9 cellular contexts compared by ENCODE assay signal in genomic region chr14:94681300-94682060, GRCh38.
DNase-seq lines count a peak whose midpoint lies in the region; ATAC-seq, FAIRE-seq and TF ChIP-seq lines count a peak whose summit lies in the region.
"Had no signal": no experiment of that assay in that cellular context is flagged by ENCODE, and none has a peak within 500 bp of the region (broad histone marks: within the 10 kb centered on the region; RNA-seq: fewer than 3 reads in every experiment).

No MANE protein-coding gene starts in this region.

- in situ Hi-C loops in gastrocnemius medialis (cut with MboI; ENCODE audit: low sequenced_read_pairs in 4 of 4) = loop anchor here in 2 of 4 donors (25.0 kb wide), 2 partner anchors 406 to 756 kb away; no protein-coding TSS in a partner anchor

- H3K4me1 ChIP-seq in endothelial cell of umbilical vein (ENCODE audit: control insufficient read depth, extremely low read depth, insufficient read depth, low read length) = no peaks in the 10 kb centered on the region
- no peaks in the 10 kb centered on the region for H3K4me1 ChIP-seq in gastrocnemius medialis
- H3K4me1 ChIP-seq in CD8-positive, alpha-beta memory T cell (ENCODE audit: insufficient read depth, low read length) = no peaks in the 10 kb centered on the region

- ATAC-seq in gastrocnemius medialis (peak; percentile 49 to 63), GM18498 (IDR thresholded peaks at IDR 0.05; ENCODE audit: unreplicated experiment) (no peak)

- H3K36me3 ChIP-seq in endothelial cell of umbilical vein (ENCODE audit: control insufficient read depth in 2 of 2, extremely low read depth in 1 of 2, insufficient read depth in 2 of 2, low read length in 2 of 2) (no peaks in the 10 kb centered on the region), gastrocnemius medialis (no peaks in the 10 kb centered on the region)
- H3K36me3 ChIP-seq in CD8-positive, alpha-beta memory T cell (ENCODE audit: insufficient read depth, low read length) = no peaks in the 10 kb centered on the region

- H3K79me2 ChIP-seq in endothelial cell of umbilical vein (ENCODE audit: control insufficient read depth, insufficient read depth, low read length) = no peaks in the 10 kb centered on the region

- TF ChIP-seq POLR2A in endothelial cell of umbilical vein (IDR thresholded peaks at IDR 0.05; ENCODE audit: low read depth, low read length) (no peak), gastrocnemius medialis (IDR thresholded peaks at IDR 0.05) (no peak)

- intact Hi-C loops in endothelial cell of umbilical vein (cut with micrococcal nuclease) = loop anchor here (1.0 to 5.0 kb wide), 4 partner anchors 45 to 259 kb away; no protein-coding TSS in a partner anchor
- intact Hi-C loops in gastrocnemius medialis (cut with DNase I; ENCODE audit: low total_unique reads) = no loop called here

- no TSS peak for BruUV-seq in endothelial cell of umbilical vein (replicated peaks; lab: Mats Ljungman, UMichigan)

- POLR2A ChIA-PET in endothelial cell of umbilical vein (lab: Charles Lee) = no interaction called here
- POLR2A ChIA-PET in CD8-positive, alpha-beta memory T cell (lab: Charles Lee) = no interaction called here

- H3K9ac ChIP-seq in endothelial cell of umbilical vein (replicated peaks; ENCODE audit: extremely low read depth, insufficient read depth, low read length) = no peak overlapping the region

- H3K27ac ChIP-seq in endothelial cell of umbilical vein (ENCODE audit: insufficient read depth, low read depth, low read length) (no peak overlapping the region), gastrocnemius medialis (no peak overlapping the region)
- H3K27ac ChIP-seq in CD8-positive, alpha-beta memory T cell (ENCODE audit: low read depth, low read length) = no peak overlapping the region

- no peak overlapping the region for H2AFZ ChIP-seq in endothelial cell of umbilical vein (ENCODE audit: low read depth, low read length)

- H3K9me3 Mint-ChIP-seq in CD8-positive, alpha-beta memory T cell = no peaks in the 10 kb centered on the region

- DNase-seq in NCI-H82 (lab: John Stamatoyannopoulos, UW) (peak; percentile 27), NCI-H82 treated with DMSO at 0.1 percent for 48 hours (lab: John Stamatoyannopoulos, UW; ENCODE audit: unreplicated experiment) (no peak), NCI-H524 treated with DMSO at 0.1 percent for 48 hours (lab: John Stamatoyannopoulos, UW) (peak; percentile 28), endothelial cell of umbilical vein (ENCODE audit: low read depth, low spot score) (peak; percentile 14), gastrocnemius medialis (no peak), DMS79 (lab: John Stamatoyannopoulos, UW) (no peak)
- DNase-seq in CD8-positive, alpha-beta memory T cell = no peak

- no peak overlapping the region for H3K27ac Mint-ChIP-seq in CD8-positive, alpha-beta memory T cell
- H3K27ac Mint-ChIP-seq: CD4-positive, CD25-positive, alpha-beta regulatory T cell had no signal

- H3K27me3 Mint-ChIP-seq in CD8-positive, alpha-beta memory T cell = peaks cover 2 to 19% of the 10 kb centered on the region in 2 donors
- H3K27me3 Mint-ChIP-seq: CD4-positive, CD25-positive, alpha-beta regulatory T cell had no signal

- CTCF ChIA-PET in endothelial cell of umbilical vein (lab: Charles Lee) = interaction anchor here (1.3 to 1.6 kb wide), 2 partner anchors 133 to 247 kb away, joined by 3 to 4 read pairs; no protein-coding TSS in a partner anchor
- CTCF ChIA-PET in CD8-positive, alpha-beta memory T cell (lab: Charles Lee) = no interaction called here

- peak; percentile 31 to 44 for TF ChIP-seq CTCF in endothelial cell of umbilical vein (IDR thresholded peaks at IDR 0.05; ENCODE audit: extremely low read depth in 1 of 2, insufficient read depth in 1 of 2, low read depth in 1 of 2, low read length in 2 of 2)
- peak in 3 of 5 experiments; percentile 18 to 56 (median 36) for TF ChIP-seq CTCF in gastrocnemius medialis (IDR thresholded peaks at IDR 0.05 in 4 of 5, conservative IDR thresholded peaks at IDR 0.05 in 1 of 5)

- dilution Hi-C loops in endothelial cell of umbilical vein (cut with MboI; ENCODE audit: extremely low pct_ligation_motif_present, low sequenced_read_pairs) = no loop called here

- no peaks in the 10 kb centered on the region for H3K36me3 Mint-ChIP-seq in CD8-positive, alpha-beta memory T cell
- H3K36me3 Mint-ChIP-seq: CD4-positive, CD25-positive, alpha-beta regulatory T cell had no signal

- no peaks in the 10 kb centered on the region for H3K9me1 ChIP-seq in endothelial cell of umbilical vein (replicated peaks; ENCODE audit: control insufficient read depth, extremely low read depth, insufficient read depth, low read length)

- H3K4me2 ChIP-seq in endothelial cell of umbilical vein (ENCODE audit: insufficient read depth, low read length) = no peak overlapping the region

- H3K4me1 Mint-ChIP-seq in CD8-positive, alpha-beta memory T cell = no peaks in the 10 kb centered on the region
- H3K4me1 Mint-ChIP-seq: CD4-positive, CD25-positive, alpha-beta regulatory T cell had no signal

- FAIRE-seq in endothelial cell of umbilical vein (lab: Jason Lieb, UNC) = no peak

- H3K27me3 ChIP-seq in endothelial cell of umbilical vein (ENCODE audit: control insufficient read depth in 2 of 2, insufficient read depth in 2 of 2, low read length in 2 of 2) = no peaks in the 10 kb centered on the region
- peaks cover 0 to 4% (median 0%) of the 10 kb centered on the region in 3 donors for H3K27me3 ChIP-seq in gastrocnemius medialis
- H3K27me3 ChIP-seq in CD8-positive, alpha-beta memory T cell (ENCODE audit: insufficient read depth, low read length, poor library complexity, severe bottlenecking) = no peaks in the 10 kb centered on the region

- H3K4me3 ChIP-seq in endothelial cell of umbilical vein (replicated peaks in 1 of 3; ENCODE audit: insufficient read depth in 1 of 3, low read depth in 1 of 3, low read length in 3 of 3) (no peak overlapping the region), gastrocnemius medialis (no peak overlapping the region)
- H3K4me3 ChIP-seq in CD8-positive, alpha-beta memory T cell (ENCODE audit: low read length) = no peak overlapping the region

- H3K9me3 ChIP-seq in endothelial cell of umbilical vein (replicated peaks; ENCODE audit: control insufficient read depth, insufficient read depth, low read length) (no peaks in the 10 kb centered on the region), gastrocnemius medialis (no peaks in the 10 kb centered on the region)
- H3K9me3 ChIP-seq in CD8-positive, alpha-beta memory T cell (ENCODE audit: low read length) = no peaks in the 10 kb centered on the region

- no peaks in the 10 kb centered on the region for H4K20me1 ChIP-seq in endothelial cell of umbilical vein (replicated peaks; ENCODE audit: control insufficient read depth, extremely low read depth, insufficient read depth, low read length)

- H3K4me3 Mint-ChIP-seq in CD8-positive, alpha-beta memory T cell = no peak overlapping the region
- H3K4me3 Mint-ChIP-seq: CD4-positive, CD25-positive, alpha-beta regulatory T cell had no signal

TF ChIP-seq in endothelial cell of umbilical vein, 7 proteins besides CTCF, POLR2A, EP300 and RAD21:
- TF ChIP-seq GATA2 (IDR thresholded peaks at IDR 0.05; ENCODE audit: insufficient read depth, insufficient read length, low read depth, low read length) (no peak), MAX (IDR thresholded peaks at IDR 0.05; ENCODE audit: insufficient read depth, insufficient read length) (no peak), POLR2AphosphoS5 (IDR thresholded peaks at IDR 0.05; ENCODE audit: insufficient read depth, low read depth, low read length) (no peak), FOS (IDR thresholded peaks at IDR 0.05; ENCODE audit: borderline replicate concordance, insufficient read depth, low read length) (no peak), EZH2 (IDR thresholded peaks at IDR 0.05; ENCODE audit: borderline replicate concordance, low read depth, low read length, severe bottlenecking) (no peak), MYC (IDR thresholded peaks at IDR 0.05; ENCODE audit: low read depth, low read length) (no peak), JUN (IDR thresholded peaks at IDR 0.05; ENCODE audit: borderline replicate concordance, insufficient read depth, insufficient read length, low read depth) (no peak)

Comparison
In these comparisons a context has a peak if more than half of its experiments do, and no peak if none do; other contexts are left out.
1. DNase-seq: peak in NCI-H82 (single experiment), NCI-H524 treated with DMSO at 0.1 percent for 48 hours (single experiment) and endothelial cell of umbilical vein (single experiment); none in NCI-H82 treated with DMSO at 0.1 percent for 48 hours (single experiment), gastrocnemius medialis (0 of 2), CD8-positive, alpha-beta memory T cell (0 of 5) and DMS79 (single experiment).